1 cellular context compared by ENCODE assay signal in genomic region chr2:30230855-30231725, GRCh38.
TF ChIP-seq lines count a peak whose summit lies in the region.

TSS of gene LBH (plus strand) at chr2:30231534. CDS start at chr2:30231739, 205 bp downstream.

TF ChIP-seq in K562, 482 proteins besides CTCF, POLR2A, EP300 and RAD21 (continued from another document and continues in another):
- TF ChIP-seq MGA (IDR thresholded peaks at IDR 0.05) (no peak; the same call in 1 of the 2 replicates), CSDE1 (IDR thresholded peaks at IDR 0.05) (no peak), TAL1 (IDR thresholded peaks at IDR 0.05) (no peak), HSF4 (CRISPR knock-in tag; IDR thresholded peaks at IDR 0.05; ENCODE audit: borderline replicate concordance) (no peak), CTBP1 (IDR thresholded peaks at IDR 0.05; ENCODE audit: borderline replicate concordance) (peak; percentile 47; the same call in 1 of the 2 replicates), SIN3A (IDR thresholded peaks at IDR 0.05; ENCODE audit: borderline replicate concordance in 2 of 2, control insufficient read depth in 1 of 2, low read depth in 2 of 2, low read length in 2 of 2) (no peak), RFX5 (IDR thresholded peaks at IDR 0.05; ENCODE audit: low read depth, low read length) (no peak), RBBP5 (IDR thresholded peaks at IDR 0.05; ENCODE audit: borderline replicate concordance, insufficient read depth, low read length, poor library complexity, severe bottlenecking) (no peak), UBTF (IDR thresholded peaks at IDR 0.05; ENCODE audit: borderline replicate concordance in 1 of 2, low read depth in 2 of 2, low read length in 2 of 2) (peak in 1 of 2 experiments; percentile 53; a peak in 2 of 4 replicates), THAP12 (CRISPR knock-in tag; IDR thresholded peaks at IDR 0.05) (no peak), POLR3G (IDR thresholded peaks at IDR 0.05; ENCODE audit: extremely low read depth, insufficient read length, insufficient replicate concordance) (no peak), DPF2 (IDR thresholded peaks at IDR 0.05) (no peak), RFX1 (IDR thresholded peaks at IDR 0.05) (no peak), ZFP36 (IDR thresholded peaks at IDR 0.05; ENCODE audit: low read depth, low read length, partially characterized antibody) (no peak), ZNF140 (CRISPR knock-in tag; IDR thresholded peaks at IDR 0.05) (no peak), ZNF740 (CRISPR knock-in tag; IDR thresholded peaks at IDR 0.05) (no peak), ZNF740 (tag; IDR thresholded peaks at IDR 0.05) (no peak), CHD1 (IDR thresholded peaks at IDR 0.05; ENCODE audit: low read length) (peak; percentile 80), TRIM25 (IDR thresholded peaks at IDR 0.05; ENCODE audit: borderline replicate concordance) (no peak), LCOR (CRISPR knock-in tag; IDR thresholded peaks at IDR 0.05) (no peak), ZNF551 (CRISPR knock-in tag; IDR thresholded peaks at IDR 0.05) (no peak), CBFB (CRISPR knock-in tag; IDR thresholded peaks at IDR 0.05) (no peak), ZSCAN32 (CRISPR knock-in tag; IDR thresholded peaks at IDR 0.05) (no peak), ZNF232 (CRISPR knock-in tag; IDR thresholded peaks at IDR 0.05) (no peak), STAT6 (CRISPR knock-in tag; IDR thresholded peaks at IDR 0.05) (no peak), EP400 (IDR thresholded peaks at IDR 0.05) (no peak), ZNF184 (CRISPR knock-in tag; IDR thresholded peaks at IDR 0.05) (no peak), KLF10 (CRISPR knock-in tag; IDR thresholded peaks at IDR 0.05) (no peak), SMAD1 (IDR thresholded peaks at IDR 0.05; ENCODE audit: low read depth, low read length, partially characterized antibody) (no peak), EHMT2 (IDR thresholded peaks at IDR 0.05) (no peak), FOXO4 (CRISPR knock-in tag; IDR thresholded peaks at IDR 0.05) (no peak), ZNF449 (CRISPR knock-in tag; IDR thresholded peaks at IDR 0.05) (no peak), FOXP1 (CRISPR knock-in tag; IDR thresholded peaks at IDR 0.05) (no peak), TAF7 (tag; IDR thresholded peaks at IDR 0.05) (peak; percentile 54; the same call in 1 of the 2 replicates), IRF2 (CRISPR knock-in tag; IDR thresholded peaks at IDR 0.05) (no peak)
